2 cellular contexts compared by ENCODE assay signal in the genomic region with DNA sequence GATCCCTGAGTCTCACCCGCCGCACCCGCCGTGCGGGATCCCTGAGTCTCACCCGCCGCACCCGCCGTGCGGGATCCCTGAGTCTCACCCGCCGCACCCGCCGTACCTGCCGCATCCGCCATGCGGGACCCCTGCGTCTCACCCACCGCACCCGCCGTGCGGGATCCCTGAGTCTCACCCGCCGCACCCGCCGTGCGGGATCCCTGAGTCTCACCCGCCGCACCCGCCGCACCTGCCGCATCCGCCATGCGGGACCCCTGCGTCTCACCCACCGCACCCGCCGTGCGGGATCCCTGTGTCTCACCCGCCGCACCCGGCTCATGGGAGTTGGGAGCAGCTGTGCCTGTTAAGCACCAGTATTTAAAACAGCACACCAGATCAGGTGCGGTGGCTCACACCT. TPM values are rescaled to one million over a fixed set of nuclear protein-coding genes. Genes with fewer than 3 reads are reported as not detected.
"Had no signal": no experiment of that assay in that cellular context is flagged by ENCODE, and none has a peak within 500 bp of the region (broad histone marks: within the 10 kb centered on the region; RNA-seq: fewer than 3 reads in every experiment).

No MANE protein-coding gene starts in this region.

RNA-seq across cellular contexts. Expression of gene NKD2, which starts 52.7 kb away (rescaled TPM):
- total RNA-seq: LHCN-M2, SJCRH30 had no signal
